ENCODE assay signal across 9 cellular contexts in the genomic region with DNA sequence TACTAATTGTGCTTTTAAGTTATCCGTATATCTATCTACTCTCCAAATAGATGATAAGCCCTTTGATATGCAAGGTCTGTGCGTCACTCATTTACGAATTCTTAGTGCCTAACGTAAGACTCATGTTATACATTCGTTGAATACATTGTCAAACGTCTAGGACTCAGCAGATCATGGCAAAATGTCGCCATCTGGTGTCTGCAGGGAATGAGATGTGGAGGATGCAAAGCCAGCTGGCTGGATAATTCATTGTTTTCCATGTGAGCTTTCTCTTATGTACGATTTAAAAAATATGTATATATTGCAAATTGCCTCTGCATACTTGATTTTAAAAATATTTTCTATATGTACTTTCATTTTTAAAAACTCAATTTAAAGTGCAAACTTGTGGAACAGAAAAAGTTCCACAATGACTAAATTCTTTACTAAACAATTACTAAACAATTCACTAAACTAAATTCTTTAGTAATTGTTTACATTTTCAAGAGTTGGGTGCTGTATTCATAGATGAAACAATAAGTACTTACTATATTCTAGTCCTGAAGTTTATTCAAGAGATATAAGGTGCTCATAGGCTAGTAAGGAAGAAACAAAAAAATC. TPM values are rescaled to one million over a fixed set of nuclear protein-coding genes. Genes with fewer than 3 reads are reported as not detected.
DNase-seq lines count a peak whose midpoint lies in the region; ATAC-seq, FAIRE-seq and TF ChIP-seq lines count a peak whose summit lies in the region.
"Had no signal": no experiment of that assay in that cellular context is flagged by ENCODE, and none has a peak within 500 bp of the region (broad histone marks: within the 10 kb centered on the region; RNA-seq: fewer than 3 reads in every experiment).

No MANE protein-coding gene starts in this region.

- no peaks in the 10 kb centered on the region for H3K4me1 ChIP-seq in esophagus squamous epithelium

- peak; percentile 89 for FAIRE-seq in G401.6 (lab: Jason Lieb, UNC)
- no peak for FAIRE-seq in urothelium cell line (lab: Jason Lieb, UNC)

- no peaks in the 10 kb centered on the region for H3F3A ChIP-seq in neural cell (ENCODE audit: insufficient read depth, low read length, poor library complexity, severe bottlenecking)

- H3K4me3 ChIP-seq in esophagus squamous epithelium, result no peak overlapping the region
- no peak overlapping the region for H3K4me3 ChIP-seq in neural cell (ENCODE audit: low read length)

- TF ChIP-seq CTCF in esophagus squamous epithelium (IDR thresholded peaks at IDR 0.05) (peak in 5 of 6 experiments; percentile 50 to 73 (median 56)), neural cell (IDR thresholded peaks at IDR 0.05; ENCODE audit: poor library complexity, severe bottlenecking) (peak; percentile 94)

- H3K9ac ChIP-seq in neural cell (ENCODE audit: low read length), result no peak overlapping the region

- no peak for TF ChIP-seq EP300 in neural cell (conservative IDR thresholded peaks at IDR 0.05; ENCODE audit: poor library complexity, severe bottlenecking)

- H2AFZ ChIP-seq in neural cell (ENCODE audit: low read depth, low read length), result no peak overlapping the region

- peak; percentile 97 for TF ChIP-seq RAD21 in neural cell (conservative IDR thresholded peaks at IDR 0.05)

- H3K4me2 ChIP-seq in neural cell (ENCODE audit: low read length), result no peak overlapping the region

- intact Hi-C loops in esophagus squamous epithelium (cut with DNase I), result loop anchor here (5.0 kb wide), 1 partner anchor 125 kb away; no protein-coding TSS in a partner anchor

- no peaks in the 10 kb centered on the region for H3K9me3 ChIP-seq in esophagus squamous epithelium
- no peaks in the 10 kb centered on the region for H3K9me3 ChIP-seq in neural cell (ENCODE audit: low read length)

- H3K9me2 ChIP-seq in neural cell (ENCODE audit: insufficient read depth, low read length), result no peaks in the 10 kb centered on the region

- DNase-seq in NOMO-1 (lab: John Stamatoyannopoulos, UW; ENCODE audit: unreplicated experiment in 2 of 2), result peak; percentile 35 to 63
- DNase-seq in activated T-cell treated with anti-CD3 and anti-CD28 coated beads for 1 hour (ENCODE audit: low read depth), result peak; percentile 48
- DNase-seq in esophagus squamous epithelium (lab: John Stamatoyannopoulos, UW), result no peak
- peak; percentile 37 for DNase-seq in urothelium cell line (ENCODE audit: low spot score)

- WGBS in esophagus squamous epithelium, 2 donors, result 2 to 3% methylated on average over 8 of the region's 8 CpGs

- H3K27me3 ChIP-seq in esophagus squamous epithelium (peaks cover 0 to 4% (median 0%) of the 10 kb centered on the region in 4 donors), neural cell (ENCODE audit: insufficient read depth, low read depth, low read length) (no peaks in the 10 kb centered on the region)

- H4K20me1 ChIP-seq in neural cell (ENCODE audit: insufficient read depth), result no peaks in the 10 kb centered on the region

- H3K27ac ChIP-seq in esophagus squamous epithelium, result no peak overlapping the region
- H3K27ac ChIP-seq in neural cell (ENCODE audit: low read length), result no peak overlapping the region

- no peaks in the 10 kb centered on the region for H3K79me2 ChIP-seq in neural cell (replicated peaks; ENCODE audit: insufficient read depth, low read length)

- no peaks in the 10 kb centered on the region for H3K36me3 ChIP-seq in esophagus squamous epithelium
- no peaks in the 10 kb centered on the region for H3K36me3 ChIP-seq in neural cell (ENCODE audit: insufficient read depth, low read length)

- TF ChIP-seq POLR2A in esophagus squamous epithelium (IDR thresholded peaks at IDR 0.05), result no peak

- peak; percentile 59 for ATAC-seq in HG03565 (IDR thresholded peaks at IDR 0.05; ENCODE audit: unreplicated experiment)
- no peak for ATAC-seq in GM21381 (IDR thresholded peaks at IDR 0.05; ENCODE audit: unreplicated experiment)

TF ChIP-seq in neural cell, 6 proteins besides CTCF, POLR2A, EP300 and RAD21:
- TF ChIP-seq POLR2AphosphoS5 (IDR thresholded peaks at IDR 0.05) (no peak), SMC3 (conservative IDR thresholded peaks at IDR 0.05; ENCODE audit: poor library complexity) (peak; percentile 100)
TF ChIP-seq in neural cell: peak in this region for 1.

RNA-seq across cellular contexts. Expression of a gene that starts 33.8 kb away (rescaled TPM):
- 1 to 10 TPM; 2.6 to 6.5 (median 4.6) TPM for total RNA-seq in esophagus squamous epithelium
- 24.6 and 30.4 TPM in 2 replicates for polyA plus RNA-seq in neural cell
- polyA minus RNA-seq in neural cell, result 21.9 and 27.9 TPM in 2 replicates

RNA-seq across cellular contexts. Expression of a gene that starts 46.6 kb away (rescaled TPM):
- total RNA-seq in esophagus squamous epithelium, result not detected
- polyA plus RNA-seq in neural cell, result not detected in 2 replicates
- polyA minus RNA-seq in neural cell, result not detected in 2 replicates
- polyA plus RNA-seq: esophagus had no signal

RNA-seq across cellular contexts. Expression of a gene that starts 53.3 kb away (rescaled TPM):
- 1 to 10 TPM in 1 of 4 donors, under 1 TPM in 2, not detected in 1; 0.06 to 3.4 (median 0.83) TPM for total RNA-seq in esophagus squamous epithelium
- 42.1 and 46.3 TPM in 2 replicates for polyA plus RNA-seq in neural cell
- polyA minus RNA-seq in neural cell, result 90.1 and 114 TPM in 2 replicates
